In genomic region chr9:35907732-35908483, GRCh38 we compare ENCODE assay signal across 1 cellular context.
TF ChIP-seq lines count a peak whose summit lies in the region.

No MANE protein-coding gene starts in this region.

TF ChIP-seq in HepG2, 621 proteins besides CTCF, POLR2A, EP300 and RAD21 (continued from another document):
- TF ChIP-seq MAX (IDR thresholded peaks at IDR 0.05) (0 out of 2 replicates have a peak, but pooled peaks have one; percentile 9), U2AF2 (IDR thresholded peaks at IDR 0.05; ENCODE audit: low read depth, low read length) (no peak), KDM1A (CRISPR knock-in tag; IDR thresholded peaks at IDR 0.05) (no peak), AKAP8 (CRISPR knock-in tag; IDR thresholded peaks at IDR 0.05) (no peak), HMGXB4 (CRISPR knock-in tag; IDR thresholded peaks at IDR 0.05; ENCODE audit: borderline replicate concordance in 1 of 2, low read depth in 1 of 2) (no peak), KDM5B (CRISPR knock-in tag; IDR thresholded peaks at IDR 0.05; ENCODE audit: borderline replicate concordance) (no peak), MBNL3 (CRISPR knock-in tag; conservative IDR thresholded peaks at IDR 0.05) (no peak), ZSCAN29 (CRISPR knock-in tag; conservative IDR thresholded peaks at IDR 0.05) (0 out of 2 replicates have a peak, but pooled peaks have one; percentile 40), HDAC1 (CRISPR knock-in tag; IDR thresholded peaks at IDR 0.05) (no peak), ZNF350 (CRISPR knock-in tag; IDR thresholded peaks at IDR 0.05; ENCODE audit: borderline replicate concordance, low read depth) (no peak), ZNF724P (CRISPR knock-in tag; IDR thresholded peaks at IDR 0.05; ENCODE audit: borderline replicate concordance) (no peak), HOXA3 (CRISPR knock-in tag; IDR thresholded peaks at IDR 0.05) (no peak), NR2F6 (IDR thresholded peaks at IDR 0.05) (no peak), NR2F6 (CRISPR knock-in tag; IDR thresholded peaks at IDR 0.05) (no peak), ZNF646 (CRISPR knock-in tag; IDR thresholded peaks at IDR 0.05) (no peak), RORA (CRISPR knock-in tag; IDR thresholded peaks at IDR 0.05) (no peak), ZNF816 (CRISPR knock-in tag; IDR thresholded peaks at IDR 0.05; ENCODE audit: borderline replicate concordance) (no peak), JUND (CRISPR knock-in tag; IDR thresholded peaks at IDR 0.05) (peak; percentile 77; the same call in 1 of the 2 replicates), ZNF33B (CRISPR knock-in tag; IDR thresholded peaks at IDR 0.05) (no peak), NFIB (CRISPR knock-in tag; IDR thresholded peaks at IDR 0.05; ENCODE audit: borderline replicate concordance) (no peak), BCLAF1 (IDR thresholded peaks at IDR 0.05) (no peak), ZNF780A (CRISPR knock-in tag; IDR thresholded peaks at IDR 0.05) (no peak), GTF3A (CRISPR knock-in tag; conservative IDR thresholded peaks at IDR 0.05) (no peak), JUN (CRISPR knock-in tag; IDR thresholded peaks at IDR 0.05) (0 out of 2 replicates have a peak, but pooled peaks have one; percentile 28), GABPA (IDR thresholded peaks at IDR 0.05; ENCODE audit: low read depth, low read length) (no peak), GABPA (CRISPR knock-in tag; IDR thresholded peaks at IDR 0.05; ENCODE audit: low read depth) (peak; percentile 53), TFE3 (CRISPR knock-in tag; IDR thresholded peaks at IDR 0.05) (no peak), ZNF260 (CRISPR knock-in tag; IDR thresholded peaks at IDR 0.05; ENCODE audit: borderline replicate concordance, low read depth) (no peak), REXO4 (CRISPR knock-in tag; IDR thresholded peaks at IDR 0.05; ENCODE audit: borderline replicate concordance) (no peak), ZBTB25 (CRISPR knock-in tag; IDR thresholded peaks at IDR 0.05) (no peak), ELF4 (CRISPR knock-in tag; IDR thresholded peaks at IDR 0.05; ENCODE audit: borderline replicate concordance) (no peak), ARID4A (CRISPR knock-in tag; IDR thresholded peaks at IDR 0.05; ENCODE audit: borderline replicate concordance) (no peak), SAFB2 (CRISPR knock-in tag; IDR thresholded peaks at IDR 0.05; ENCODE audit: borderline replicate concordance, low read depth) (no peak)
